In the genomic region with DNA sequence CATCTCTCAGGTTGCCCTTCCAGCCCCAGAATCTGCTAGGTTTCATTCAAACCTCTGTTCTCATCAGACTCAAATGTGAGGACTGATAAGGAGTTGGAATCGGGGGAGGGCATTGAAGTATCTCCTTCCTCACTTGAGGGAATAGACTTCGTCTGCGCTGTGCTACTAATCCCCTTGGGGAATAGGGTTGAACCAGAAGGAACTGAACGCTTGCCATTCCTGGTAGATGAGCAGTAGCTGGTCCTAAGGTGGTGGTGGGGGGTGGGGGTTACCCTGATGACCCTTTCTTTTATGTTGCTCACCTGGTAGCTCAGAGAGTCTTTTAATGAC, we compare ENCODE assay signal across 8 cellular contexts. TPM values are rescaled to one million over a fixed set of nuclear protein-coding genes. Genes with fewer than 3 reads are reported as not detected.
DNase-seq lines count a peak whose midpoint lies in the region; ATAC-seq, FAIRE-seq and TF ChIP-seq lines count a peak whose summit lies in the region.

No MANE protein-coding gene starts in this region.

- peak overlapping the region; percentile 30 for H3K9ac ChIP-seq in keratinocyte (ENCODE audit: control insufficient read depth, extremely low read depth, insufficient read depth, low read length)

- peak overlapping the region; percentile 81 for H3K4me3 Mint-ChIP-seq in stimulated activated naive CD8-positive, alpha-beta T cell treated with anti-CD3 and anti-CD28 coated beads, Interleukin-15, Interleukin-2, amounts not matched to agents 100 ng/mL and 50 ng/mL, for 24 hours
- peak overlapping the region; percentile 75 for H3K4me3 Mint-ChIP-seq in activated CD8-positive, alpha-beta T cell treated with anti-CD3 and anti-CD28 coated beads for 36 hours

- peak overlapping the region; percentile 64 for H2AFZ ChIP-seq in keratinocyte (ENCODE audit: control insufficient read depth, low read length)

- no peak for ATAC-seq in stimulated activated naive CD8-positive, alpha-beta T cell treated with anti-CD3 and anti-CD28 coated beads, Interleukin-15, Interleukin-2, amounts not matched to agents 100 U/mL and 50 U/mL, for 24 hours
- ATAC-seq in activated CD8-positive, alpha-beta T cell treated with anti-CD3 and anti-CD28 coated beads for 36 hours: peak; percentile 9

- H3K27ac ChIP-seq in keratinocyte (ENCODE audit: control insufficient read depth, insufficient read depth, low read length): no peak overlapping the region

- POLR2A ChIA-PET in activated CD8-positive, alpha-beta T cell treated with anti-CD3 and anti-CD28 coated beads for 36 hours (lab: Charles Lee): no interaction called here

- H3K36me3 ChIP-seq in keratinocyte (ENCODE audit: control insufficient read depth in 2 of 2, extremely low read depth in 1 of 2, insufficient read depth in 2 of 2, low read length in 2 of 2): no peaks in the 10 kb centered on the region

- no peaks in the 10 kb centered on the region for H3K27me3 ChIP-seq in keratinocyte (ENCODE audit: control insufficient read depth, extremely low read depth, insufficient read depth, low read length)

- peaks cover 5% of the 10 kb centered on the region for H3K4me1 ChIP-seq in keratinocyte (ENCODE audit: control insufficient read depth, extremely low read depth, insufficient read depth, low read length)

- no peaks in the 10 kb centered on the region for H3K9me3 ChIP-seq in keratinocyte (ENCODE audit: control insufficient read depth, low read depth, low read length)

- CTCF ChIA-PET in activated CD8-positive, alpha-beta T cell treated with anti-CD3 and anti-CD28 coated beads for 36 hours (lab: Charles Lee): interaction anchor here (1.1 to 3.2 kb wide), 5 partner anchors 22 to 187 kb away, joined by 3 to 33 read pairs (median 5); no protein-coding TSS in a partner anchor

- H3K4me2 ChIP-seq in keratinocyte (ENCODE audit: control insufficient read depth, extremely low read depth, insufficient read depth, low read depth, low read length): peak overlapping the region; percentile 69

- no peaks in the 10 kb centered on the region for H3K36me3 Mint-ChIP-seq in stimulated activated naive CD8-positive, alpha-beta T cell treated with anti-CD3 and anti-CD28 coated beads, Interleukin-15, Interleukin-2, amounts not matched to agents 100 ng/mL and 50 ng/mL, for 24 hours (ENCODE audit: low read depth)
- H3K36me3 Mint-ChIP-seq in activated CD8-positive, alpha-beta T cell treated with anti-CD3 and anti-CD28 coated beads for 36 hours (ENCODE audit: low read depth): peaks cover 6% of the 10 kb centered on the region

- H3K9me1 ChIP-seq in keratinocyte (ENCODE audit: control insufficient read depth, extremely low read depth, insufficient read depth, low read length): no peaks in the 10 kb centered on the region

- peaks cover 9% of the 10 kb centered on the region for H3K79me2 ChIP-seq in keratinocyte (ENCODE audit: control insufficient read depth, insufficient read depth, low read length)

- H3K27me3 Mint-ChIP-seq in stimulated activated naive CD8-positive, alpha-beta T cell treated with anti-CD3 and anti-CD28 coated beads, Interleukin-15, Interleukin-2, amounts not matched to agents 100 ng/mL and 50 ng/mL, for 24 hours: peaks cover 4% of the 10 kb centered on the region
- H3K27me3 Mint-ChIP-seq in activated CD8-positive, alpha-beta T cell treated with anti-CD3 and anti-CD28 coated beads for 36 hours: peaks cover 5% of the 10 kb centered on the region

- H3K4me1 Mint-ChIP-seq in stimulated activated naive CD8-positive, alpha-beta T cell treated with anti-CD3 and anti-CD28 coated beads, Interleukin-15, Interleukin-2, amounts not matched to agents 100 ng/mL and 50 ng/mL, for 24 hours (ENCODE audit: low read depth): peaks cover 21% of the 10 kb centered on the region
- H3K4me1 Mint-ChIP-seq in activated CD8-positive, alpha-beta T cell treated with anti-CD3 and anti-CD28 coated beads for 36 hours (ENCODE audit: low read depth): peaks cover 11% of the 10 kb centered on the region

- no peaks in the 10 kb centered on the region for H3K9me3 Mint-ChIP-seq in stimulated activated naive CD8-positive, alpha-beta T cell treated with anti-CD3 and anti-CD28 coated beads, Interleukin-15, Interleukin-2, amounts not matched to agents 100 ng/mL and 50 ng/mL, for 24 hours
- H3K9me3 Mint-ChIP-seq in activated CD8-positive, alpha-beta T cell treated with anti-CD3 and anti-CD28 coated beads for 36 hours: no peaks in the 10 kb centered on the region

- no peak for TF ChIP-seq CTCF in activated CD8-positive, alpha-beta T cell treated with anti-CD3 and anti-CD28 coated beads for 36 hours (IDR thresholded peaks at IDR 0.05)
- TF ChIP-seq CTCF in keratinocyte (optimal IDR thresholded peaks at IDR 0.05 in 1 of 3, IDR thresholded peaks at IDR 0.05 in 1 of 3, conservative IDR thresholded peaks at IDR 0.05 in 1 of 3; ENCODE audit: extremely low read depth in 1 of 3, insufficient read depth in 2 of 3, low read length in 3 of 3): no peak

- TF ChIP-seq POLR2A in GM12892 (IDR thresholded peaks at IDR 0.05; ENCODE audit: low read depth, low read length): no peak

- no peak for DNase-seq in stimulated activated naive CD8-positive, alpha-beta T cell treated with anti-CD3 and anti-CD28 coated beads, Interleukin-15, Interleukin-2, amounts not matched to agents 100 U/mL and 50 U/mL, for 24 hours
- no peak for DNase-seq in activated CD8-positive, alpha-beta T cell treated with anti-CD3 and anti-CD28 coated beads for 36 hours
- no peak for DNase-seq in keratinocyte (ENCODE audit: low read depth, low spot score)
- DNase-seq in NCI-H2107 treated with DMSO at 0.1 percent for 48 hours (lab: John Stamatoyannopoulos, UW; ENCODE audit: unreplicated experiment): no peak
- no peak for DNase-seq in GM12892 (ENCODE audit: insufficient read length)
- no peak for DNase-seq in NCI-H1694 treated with DMSO at 0.1 percent for 48 hours (lab: John Stamatoyannopoulos, UW)
- DNase-seq in HPDE6-E6E7 (ENCODE audit: extremely low spot score): no peak

- no peak for FAIRE-seq in keratinocyte (lab: Jason Lieb, UNC)
- FAIRE-seq in GM12892 (lab: Jason Lieb, UNC): no peak

- intact Hi-C loops in activated CD8-positive, alpha-beta T cell treated with anti-CD3 and anti-CD28 coated beads for 36 hours (cut with micrococcal nuclease): loop anchor here (2.0 kb wide), 1 partner anchor 37 kb away; no protein-coding TSS in a partner anchor

- H3K4me3 ChIP-seq in keratinocyte (ENCODE audit: control insufficient read depth in 2 of 3, extremely low read depth in 1 of 3, insufficient read depth in 2 of 3, low read depth in 1 of 3, low read length in 3 of 3): peak overlapping the region; percentile 22 to 62 (median 30)

- peak overlapping the region; percentile 77 for H3K27ac Mint-ChIP-seq in stimulated activated naive CD8-positive, alpha-beta T cell treated with anti-CD3 and anti-CD28 coated beads, Interleukin-15, Interleukin-2, amounts not matched to agents 100 ng/mL and 50 ng/mL, for 24 hours
- H3K27ac Mint-ChIP-seq in activated CD8-positive, alpha-beta T cell treated with anti-CD3 and anti-CD28 coated beads for 36 hours: peak overlapping the region; percentile 81

- no peaks in the 10 kb centered on the region for H4K20me1 ChIP-seq in keratinocyte (ENCODE audit: control insufficient read depth, extremely low read depth, insufficient read depth, low read length)

- dilution Hi-C loops in keratinocyte (cut with MboI; ENCODE audit: extremely low pct_ligation_motif_present, low sequenced_read_pairs): no loop called here

RNA-seq across cellular contexts. Expression of gene SLC9A7, which starts 0.7 kb away (rescaled TPM):
- 10 to 100 TPM; 16.9 to 17.0 TPM for total RNA-seq in activated CD8-positive, alpha-beta T cell treated with anti-CD3 and anti-CD28 coated beads for 36 hours
- polyA plus RNA-seq in keratinocyte: 8.1 to 11.0 TPM (median 10.1 TPM) in 3 replicates
- 2.9 TPM for polyA plus RNA-seq in keratinocyte (2011; ENCODE audit: low read depth)
- 5.9 TPM in 2 replicates for polyA plus RNA-seq in keratinocyte (2011; cell fraction: cytosol; rRNA removed)
- 21.5 and 21.8 TPM in 2 replicates for polyA plus RNA-seq in keratinocyte (2011; cell fraction: nucleus; rRNA removed)
- polyA plus RNA-seq in keratinocyte (2012; ENCODE audit: low replicate concordance): 3.6 and 7.6 TPM in 2 replicates
- 33.9 to 36.4 TPM (median 35.2 TPM) in 3 replicates for polyA minus RNA-seq in keratinocyte
- 17.1 TPM for polyA minus RNA-seq in keratinocyte (2011; cell fraction: cytosol; rRNA and poly(A)+ RNA removed)
- 37.7 and 56.2 TPM in 2 replicates for polyA minus RNA-seq in keratinocyte (2011; cell fraction: nucleus; rRNA and poly(A)+ RNA removed)
- polyA plus RNA-seq in GM12892 (2012; ENCODE audit: missing spikeins): 23.1 TPM
